Comparison of ENCODE assay signal across 29 cellular contexts in genomic region chr5:32090755-32091128, GRCh38.
"Had no signal": no experiment of that assay in that cellular context is flagged by ENCODE, and none has a peak within 500 bp of the region (broad histone marks: within the 10 kb centered on the region; RNA-seq: fewer than 3 reads in every experiment).

No MANE protein-coding gene starts in this region.

- H3K36me3 Mint-ChIP-seq: naive B cell; stimulated activated memory B cell treated with anti-CD40 and anti-IgM and Interleukin-4, amounts not matched to agents 10 μg/mL and 1 μg/mL and 100 μg/mL, for 72 hours had no signal

- H3K79me2 ChIP-seq: parathyroid adenoma had no signal

- FAIRE-seq: islet of Langerhans had no signal

- H2AFZ ChIP-seq: parathyroid adenoma had no signal

- ATAC-seq: activated naive CD8-positive, alpha-beta T cell treated with anti-CD3 and anti-CD28 coated beads, Interleukin-2, amount 50 U/mL, for 24 hours; left ventricle myocardium superior; psoas muscle; stimulated activated memory B cell treated with anti-CD40 and anti-IgM and Interleukin-4, amounts not matched to agents 10 μg/mL and 1 μg/mL and 100 μg/mL, for 72 hours; stimulated activated naive CD8-positive, alpha-beta T cell treated with anti-CD3 and anti-CD28 coated beads, Interleukin-15, amount 100 ng/mL, for 72 hours had no signal

- H3K4me2 ChIP-seq: smooth muscle cell had no signal

- H3K27ac Mint-ChIP-seq: activated CD4-positive, alpha-beta memory T cell treated with anti-CD3 and anti-CD28 coated beads, Interleukin-2, amount 10 ng/mL, durations not matched to agents 7 days and 5 days; activated CD4-positive, alpha-beta T cell treated with anti-CD3 and anti-CD28 coated beads, Interleukin-2, amount 10 ng/mL, durations not matched to agents 7 days and 5 days; activated naive CD4-positive, alpha-beta T cell treated with anti-CD3 and anti-CD28 coated beads, Interleukin-2, amount 50 U/mL, for 24 hours; activated naive CD8-positive, alpha-beta T cell treated with anti-CD3 and anti-CD28 coated beads, Interleukin-2, amount 50 U/mL, for 24 hours; activated T-helper 2 cell treated with anti-CD3 and anti-CD28 coated beads, Interferon-gamma antibody, Interleukin-2, Interleukin-4, amounts not matched to agents 10 μg/mL and 5 μg/mL and 100 μg/mL, durations not matched to agents 14 hours and 24 hours and 36 hours; mesothelial cell of epicardium; naive B cell; nephron progenitor cell; stimulated activated memory B cell treated with anti-CD40 and anti-IgM and Interleukin-4, amounts not matched to agents 10 μg/mL and 1 μg/mL and 100 μg/mL, for 72 hours; stimulated activated naive CD8-positive, alpha-beta T cell treated with anti-CD3 and anti-CD28 coated beads, Interleukin-15, amount 100 ng/mL, for 72 hours had no signal

- H3K4me3 Mint-ChIP-seq: activated CD4-positive, alpha-beta memory T cell treated with anti-CD3 and anti-CD28 coated beads, Interleukin-2, amount 10 ng/mL, durations not matched to agents 7 days and 5 days; activated CD4-positive, alpha-beta T cell treated with anti-CD3 and anti-CD28 coated beads, Interleukin-2, amount 10 ng/mL, durations not matched to agents 7 days and 5 days; activated naive CD4-positive, alpha-beta T cell treated with anti-CD3 and anti-CD28 coated beads, Interleukin-2, amount 50 U/mL, for 24 hours; activated naive CD8-positive, alpha-beta T cell treated with anti-CD3 and anti-CD28 coated beads, Interleukin-2, amount 50 U/mL, for 24 hours; mesothelial cell of epicardium; naive B cell; nephron progenitor cell; stimulated activated memory B cell treated with anti-CD40 and anti-IgM and Interleukin-4, amounts not matched to agents 10 μg/mL and 1 μg/mL and 100 μg/mL, for 72 hours; stimulated activated naive CD8-positive, alpha-beta T cell treated with anti-CD3 and anti-CD28 coated beads, Interleukin-15, amount 100 ng/mL, for 72 hours had no signal

- H3K27ac ChIP-seq: breast epithelium, esophagus squamous epithelium, parathyroid adenoma, psoas muscle, thyroid gland, upper lobe of left lung, vagina had no signal

- H3K27me3 Mint-ChIP-seq: activated CD4-positive, alpha-beta memory T cell treated with anti-CD3 and anti-CD28 coated beads, Interleukin-2, amount 10 ng/mL, durations not matched to agents 7 days and 5 days; activated CD4-positive, alpha-beta T cell treated with anti-CD3 and anti-CD28 coated beads, Interleukin-2, amount 10 ng/mL, durations not matched to agents 7 days and 5 days; activated naive CD4-positive, alpha-beta T cell treated with anti-CD3 and anti-CD28 coated beads, Interleukin-2, amount 50 U/mL, for 24 hours; activated naive CD8-positive, alpha-beta T cell treated with anti-CD3 and anti-CD28 coated beads, Interleukin-2, amount 50 U/mL, for 24 hours; naive B cell; stimulated activated memory B cell treated with anti-CD40 and anti-IgM and Interleukin-4, amounts not matched to agents 10 μg/mL and 1 μg/mL and 100 μg/mL, for 72 hours; stimulated activated naive CD8-positive, alpha-beta T cell treated with anti-CD3 and anti-CD28 coated beads, Interleukin-15, amount 100 ng/mL, for 72 hours had no signal

- H3K9me3 Mint-ChIP-seq: activated CD4-positive, alpha-beta memory T cell treated with anti-CD3 and anti-CD28 coated beads, Interleukin-2, amount 10 ng/mL, durations not matched to agents 7 days and 5 days; activated CD4-positive, alpha-beta T cell treated with anti-CD3 and anti-CD28 coated beads, Interleukin-2, amount 10 ng/mL, durations not matched to agents 7 days and 5 days; activated naive CD4-positive, alpha-beta T cell treated with anti-CD3 and anti-CD28 coated beads, Interleukin-2, amount 50 U/mL, for 24 hours; activated naive CD8-positive, alpha-beta T cell treated with anti-CD3 and anti-CD28 coated beads, Interleukin-2, amount 50 U/mL, for 24 hours; activated T-helper 2 cell treated with anti-CD3 and anti-CD28 coated beads, Interferon-gamma antibody, Interleukin-2, Interleukin-4, amounts not matched to agents 10 μg/mL and 5 μg/mL and 100 μg/mL, durations not matched to agents 14 hours and 24 hours and 36 hours; mesothelial cell of epicardium; naive B cell; nephron progenitor cell; stimulated activated memory B cell treated with anti-CD40 and anti-IgM and Interleukin-4, amounts not matched to agents 10 μg/mL and 1 μg/mL and 100 μg/mL, for 72 hours; stimulated activated naive CD8-positive, alpha-beta T cell treated with anti-CD3 and anti-CD28 coated beads, Interleukin-15, amount 100 ng/mL, for 72 hours had no signal

- H3K4me3 ChIP-seq: breast epithelium, esophagus squamous epithelium, psoas muscle, smooth muscle cell, thyroid gland, upper lobe of left lung, vagina had no signal

- DNase-seq: activated CD4-positive, alpha-beta memory T cell treated with anti-CD3 and anti-CD28 coated beads, Interleukin-2, amount 10 ng/mL, durations not matched to agents 7 days and 5 days; activated CD4-positive, alpha-beta T cell treated with anti-CD3 and anti-CD28 coated beads for 1 hour; activated CD4-positive, alpha-beta T cell treated with anti-CD3 and anti-CD28 coated beads, Interleukin-2, amount 10 ng/mL, durations not matched to agents 7 days and 5 days; activated naive CD8-positive, alpha-beta T cell treated with anti-CD3 and anti-CD28 coated beads, Interleukin-2, amount 50 U/mL, for 24 hours; activated T-cell treated with anti-CD3 and anti-CD28 coated beads, Interleukin-2, amount 50 U/mL, for 1 hour; central memory CD4-positive, alpha-beta T cell; esophagus squamous epithelium; foreskin melanocyte; left ventricle myocardium superior; naive B cell; nephron progenitor cell; psoas muscle; stimulated activated CD4-positive, alpha-beta T cell treated with anti-CD3 and anti-CD28 coated beads, Interleukin-1b, Interleukin-23, amount 100 ng/mL, for 48 hours; stimulated activated CD4-positive, alpha-beta T cell treated with anti-CD3 and anti-CD28 coated beads, Interleukin-4, amount 100 ng/mL, for 4 hours; stimulated activated CD8-positive, alpha-beta memory T cell treated with anti-CD3 and anti-CD28 coated beads, Interleukin-4, amount 100 ng/mL, for 48 hours; stimulated activated naive CD8-positive, alpha-beta T cell treated with anti-CD3 and anti-CD28 coated beads, Interleukin-15, amount 100 ng/mL, for 72 hours; substantia nigra; T-helper 2 cell; thyroid gland had no signal

- H3K27me3 ChIP-seq: breast epithelium, esophagus squamous epithelium, thyroid gland, upper lobe of left lung, vagina had no signal

- H3K9me3 ChIP-seq: esophagus squamous epithelium, psoas muscle, thyroid gland, upper lobe of left lung, vagina had no signal

- H3K36me3 ChIP-seq: breast epithelium, thyroid gland, vagina had no signal

- H3K4me1 Mint-ChIP-seq: activated naive CD8-positive, alpha-beta T cell treated with anti-CD3 and anti-CD28 coated beads, Interleukin-2, amount 50 U/mL, for 24 hours; mesothelial cell of epicardium; stimulated activated memory B cell treated with anti-CD40 and anti-IgM and Interleukin-4, amounts not matched to agents 10 μg/mL and 1 μg/mL and 100 μg/mL, for 72 hours; stimulated activated naive CD8-positive, alpha-beta T cell treated with anti-CD3 and anti-CD28 coated beads, Interleukin-15, amount 100 ng/mL, for 72 hours had no signal

- H3K9ac ChIP-seq: parathyroid adenoma had no signal

- H3K4me1 ChIP-seq: breast epithelium, parathyroid adenoma, vagina had no signal
